34 cellular contexts compared by ENCODE assay signal in the genomic region with DNA sequence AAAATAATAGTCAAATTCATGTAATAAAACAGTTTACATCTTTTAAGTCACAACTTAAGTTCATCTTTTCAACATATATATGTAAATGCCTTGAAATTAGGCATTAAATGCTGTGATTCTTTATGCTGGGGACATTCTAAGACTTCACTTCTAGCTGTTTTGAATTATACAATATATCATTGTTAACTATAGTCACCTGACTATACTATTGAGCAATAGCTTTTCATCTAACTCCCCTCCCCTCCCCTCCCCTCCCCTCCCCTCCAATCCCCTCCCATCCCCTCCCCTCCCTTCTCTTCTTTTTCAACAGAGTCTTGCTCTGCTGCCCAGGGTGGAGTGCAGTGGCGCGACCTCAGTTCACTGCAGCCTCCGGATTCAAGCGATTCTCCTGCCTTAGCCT.
"Had no signal": no experiment of that assay in that cellular context is flagged by ENCODE, and none has a peak within 500 bp of the region (broad histone marks: within the 10 kb centered on the region; RNA-seq: fewer than 3 reads in every experiment).

No MANE protein-coding gene starts in this region.

- H3K36me3 ChIP-seq: MG63 had no signal

- DNase-seq: Karpas-422, Kasumi-1, MG63, MM.1S, MV-4-11, NCI-H1048, NCI-H1092, NCI-H1092 treated with DMSO at 0.1 percent for 48 hours, NCI-H1105, NCI-H1105 treated with DMSO at 0.1 percent for 48 hours, NCI-H1417, NCI-H1417 treated with DMSO at 0.1 percent for 48 hours, NCI-H1436, NCI-H1436 treated with DMSO at 0.1 percent for 48 hours, NCI-H146, NCI-H1694, NCI-H1694 treated with DMSO at 0.1 percent for 48 hours, NCI-H187, NCI-H187 treated with DMSO at 0.1 percent for 48 hours, NCI-H1930, NCI-H2029, NCI-H2029 treated with DMSO at 0.1 percent for 48 hours, NCI-H2081, NCI-H2081 treated with DMSO at 0.1 percent for 48 hours, NCI-H2107, NCI-H2171, NCI-H2171 treated with DMSO at 0.1 percent for 48 hours, NCI-H2227 treated with DMSO at 0.1 percent for 48 hours, NCI-H226, NCI-H345, NCI-H446, NCI-H446 treated with DMSO at 0.1 percent for 48 hours, NCI-H510A, NCI-H510A treated with DMSO at 0.1 percent for 48 hours had no signal

- H3K4me3 ChIP-seq: MG63 had no signal

- H3K27me3 ChIP-seq: MG63 had no signal
